In the genomic region with DNA sequence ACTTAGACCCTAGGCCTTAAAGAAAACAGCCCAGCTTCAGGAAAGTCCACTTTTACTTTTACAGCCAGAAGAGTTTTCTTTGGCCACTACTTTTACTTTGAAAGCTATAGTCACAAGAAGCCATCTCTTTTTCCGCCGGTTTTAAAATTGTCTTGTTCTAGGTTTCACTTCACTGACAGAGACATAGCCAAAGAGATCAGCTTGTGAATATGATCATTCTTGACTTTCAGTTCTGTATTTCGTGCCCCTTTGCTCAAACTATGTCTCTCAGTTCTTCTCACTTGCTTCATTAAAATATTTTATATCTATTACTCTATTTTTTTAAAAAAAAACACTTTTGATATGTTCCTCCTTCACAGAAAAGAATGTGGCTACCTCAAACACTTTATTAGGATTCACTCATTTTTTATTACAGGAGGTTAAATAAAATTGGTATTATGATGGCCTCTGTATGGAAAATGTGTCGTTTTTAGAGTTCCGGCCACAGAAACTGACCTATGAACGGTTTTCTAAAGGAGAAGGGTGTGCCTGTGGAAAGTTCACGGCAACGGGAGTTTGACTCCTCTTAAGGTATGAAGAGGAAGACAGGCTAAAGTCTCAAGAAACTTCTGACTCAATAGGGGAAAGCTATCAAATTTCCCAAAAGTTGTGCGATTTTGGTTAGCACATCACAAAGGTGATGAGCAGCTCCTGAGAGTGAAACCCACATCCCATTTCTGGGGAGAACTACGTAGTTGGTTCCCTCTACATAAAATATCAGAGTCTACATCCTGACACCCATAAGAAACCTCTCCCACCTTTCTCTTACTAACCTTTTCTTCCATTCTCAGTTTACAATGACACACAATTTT, we compare ENCODE assay signal across 8 cellular contexts. TPM values are rescaled to one million over a fixed set of nuclear protein-coding genes. Genes with fewer than 3 reads are reported as not detected.
DNase-seq lines count a peak whose midpoint lies in the region; ATAC-seq and TF ChIP-seq lines count a peak whose summit lies in the region.

No MANE protein-coding gene starts in this region.

- intact Hi-C loops in ovary (cut with DNase I), result no loop called here

- TF ChIP-seq EP300 in ovary (IDR thresholded peaks at IDR 0.05), result no peak

- H3K4me1 Mint-ChIP-seq in endodermal cell, result peaks cover 3% of the 10 kb centered on the region

- no peak overlapping the region for H3K4me3 ChIP-seq in endodermal cell (ENCODE audit: low read length)
- H3K4me3 ChIP-seq in ovary, result no peak overlapping the region

- H3K36me3 ChIP-seq in endodermal cell (ENCODE audit: control insufficient read depth, insufficient read depth, low read length) (no peaks in the 10 kb centered on the region), ovary (no peaks in the 10 kb centered on the region)

- ATAC-seq in GM18502 (IDR thresholded peaks at IDR 0.05; ENCODE audit: poor library complexity, unreplicated experiment), result peak; percentile 59
- ATAC-seq in GM21515 (IDR thresholded peaks at IDR 0.05; ENCODE audit: unreplicated experiment), result peak; percentile 52
- peak; percentile 40 for ATAC-seq in HG03565 (IDR thresholded peaks at IDR 0.05; ENCODE audit: unreplicated experiment)

- H3K4me3 Mint-ChIP-seq in endodermal cell, result peak overlapping the region; percentile 62

- no peak overlapping the region for H3K27ac ChIP-seq in endodermal cell (ENCODE audit: low read depth, low read length)
- H3K27ac ChIP-seq in ovary, result no peak overlapping the region

- no peak overlapping the region for H3K9ac ChIP-seq in endodermal cell (ENCODE audit: extremely low read depth, low read length, poor library complexity, severe bottlenecking)

- H3K9me3 ChIP-seq in endodermal cell (ENCODE audit: control insufficient read depth, low read length) (no peaks in the 10 kb centered on the region), ovary (no peaks in the 10 kb centered on the region)

- TF ChIP-seq CTCF in endodermal cell (conservative IDR thresholded peaks at IDR 0.05) (no peak), ovary (IDR thresholded peaks at IDR 0.05) (no peak)

- no peak overlapping the region for H3K27ac Mint-ChIP-seq in endodermal cell

- DNase-seq in endodermal cell (no peak), HPDE6-E6E7 (ENCODE audit: extremely low spot score) (no peak), SW480 (ENCODE audit: low spot score) (no peak), AML-193 (lab: John Stamatoyannopoulos, UW) (no peak), ovary (no peak)

- H3K4me1 ChIP-seq in endodermal cell (ENCODE audit: control insufficient read depth, insufficient read depth, low read length) (no peaks in the 10 kb centered on the region), ovary (ENCODE audit: insufficient read depth) (peaks cover 7% of the 10 kb centered on the region)

- H3K27me3 Mint-ChIP-seq in endodermal cell (ENCODE audit: insufficient read depth), result peaks cover 81% of the 10 kb centered on the region

- no peaks in the 10 kb centered on the region for H3K9me3 Mint-ChIP-seq in endodermal cell

- H3K27me3 ChIP-seq in endodermal cell (ENCODE audit: control insufficient read depth, insufficient read depth, low read length, poor library complexity, severe bottlenecking) (peaks cover 85% of the 10 kb centered on the region), ovary (no peaks in the 10 kb centered on the region)

- 90 to 94% methylated on average over 3 to 10 of the region's 10 CpGs for WGBS in endodermal cell (ENCODE audit: insufficient coverage in 1 of 2, insufficient read length in 1 of 2), 2 experiments
- 78 to 85% (median 83%) methylated on average over 10 of the region's 10 CpGs for WGBS in ovary, 3 donors

- no peaks in the 10 kb centered on the region for H3K36me3 Mint-ChIP-seq in endodermal cell (ENCODE audit: low read depth)

- no peak for TF ChIP-seq POLR2A in ovary (IDR thresholded peaks at IDR 0.05)

RNA-seq across cellular contexts. Expression of gene MCOLN2, which starts 1.2 kb away (rescaled TPM):
- under 1 TPM; 0.20 to 0.29 TPM for total RNA-seq in endodermal cell
- 0.46 TPM for polyA plus RNA-seq in endodermal cell (2013, experiment 1 of 2)
- polyA plus RNA-seq in endodermal cell (2013, experiment 2 of 2), result not detected
- 1 to 10 TPM in 3 of 7 donors, under 1 TPM in 4; 0.15 to 3.3 (median 0.60) TPM for total RNA-seq in ovary
- polyA plus RNA-seq in ovary, result 1 to 10 TPM in 1 of 2 donors, under 1 TPM in 1; 0.21 to 1.5 TPM

RNA-seq across cellular contexts. Expression of gene MCOLN3, which starts 52.6 kb away (rescaled TPM):
- total RNA-seq in endodermal cell (10 to 100 TPM; 10.1 to 12.6 TPM), ovary (1 to 10 TPM; 2.0 to 8.3 (median 3.7) TPM)
- 0.53 TPM for polyA plus RNA-seq in endodermal cell (2013, experiment 1 of 2)
- 0.66 TPM for polyA plus RNA-seq in endodermal cell (2013, experiment 2 of 2)
- 1 to 10 TPM in 1 of 2 donors, under 1 TPM in 1; 0.71 to 1.8 TPM for polyA plus RNA-seq in ovary
